In genomic region chr9:112110773-112111106, GRCh38 we compare ENCODE assay signal across 27 cellular contexts.
A peak's percentile ranks its signal among the peaks of the same experiment; 100 is the strongest.
DNase-seq lines count a peak whose midpoint lies in the region; ATAC-seq and TF ChIP-seq lines count a peak whose summit lies in the region.
"Had no signal": no experiment of that assay in that cellular context is flagged by ENCODE, and none has a peak within 500 bp of the region (broad histone marks: within the 10 kb centered on the region; RNA-seq: fewer than 3 reads in every experiment).

No MANE protein-coding gene starts in this region.

- no peak overlapping the region for H3K4me3 Mint-ChIP-seq in MCF 10A (ENCODE audit: unreplicated experiment)
- H3K4me3 Mint-ChIP-seq: activated naive CD8-positive, alpha-beta T cell; mesothelial cell of epicardium had no signal

- H3K9me3 Mint-ChIP-seq in MCF 10A (ENCODE audit: unreplicated experiment): no peaks in the 10 kb centered on the region
- H3K9me3 Mint-ChIP-seq: mesothelial cell of epicardium had no signal

- H4K20me1 ChIP-seq in mammary epithelial cell (ENCODE audit: insufficient read depth, low read length): no peaks in the 10 kb centered on the region
- no peaks in the 10 kb centered on the region for H4K20me1 ChIP-seq in PC-3 (ENCODE audit: low read length)

- CTCF ChIA-PET in MCF 10A (lab: Yijun Ruan, JAX) (interaction anchor here (0.6 to 2.6 kb wide), 8 partner anchors 12 to 600 kb away, joined by 3 to 24 read pairs (median 4); no protein-coding TSS in a partner anchor), mammary epithelial cell (lab: Charles Lee; ENCODE audit: low non-redundant PET) (interaction anchor here (0.6 kb wide), 1 partner anchor 30 kb away, joined by 6 read pairs; no protein-coding TSS in a partner anchor), PC-3 (lab: Charles Lee) (no interaction called here)

- H3K79me2 ChIP-seq in mammary epithelial cell (ENCODE audit: insufficient read depth, low read length) (no peaks in the 10 kb centered on the region), PC-3 (ENCODE audit: low read length) (no peaks in the 10 kb centered on the region)

- dilution Hi-C loops in mammary epithelial cell (cut with HindIII; ENCODE audit: low sequenced_read_pairs): loop anchor here (10.0 kb wide), 1 partner anchor 94 kb away; no protein-coding TSS in a partner anchor

- H2AFZ ChIP-seq in mammary epithelial cell (ENCODE audit: low read depth, low read length): no peak overlapping the region
- no peak overlapping the region for H2AFZ ChIP-seq in PC-3 (ENCODE audit: low read length)

- H3K9me3 ChIP-seq in mammary epithelial cell (replicated peaks; ENCODE audit: insufficient read depth, low read length) (no peaks in the 10 kb centered on the region), PC-3 (ENCODE audit: low read length) (no peaks in the 10 kb centered on the region), BE2C (no peaks in the 10 kb centered on the region)
- H3K9me3 ChIP-seq: breast epithelium, psoas muscle, sigmoid colon had no signal

- in situ Hi-C loops in mammary epithelial cell (cut with MboI; ENCODE audit: low sequenced_read_pairs in 2 of 2): no loop called here

- H3K9me2 ChIP-seq in PC-3 (replicated peaks; ENCODE audit: low read length): no peaks in the 10 kb centered on the region

- no peak for ATAC-seq in PC-3
- ATAC-seq in HG03095 (IDR thresholded peaks at IDR 0.05; ENCODE audit: unreplicated experiment): no peak
- ATAC-seq: left ventricle myocardium superior, psoas muscle had no signal

- POLR2A ChIA-PET in MCF 10A (lab: Yijun Ruan, JAX): interaction anchor here (0.7 to 1.0 kb wide), 3 partner anchors 68 to 268 kb away, joined by 3 to 4 read pairs (median 3); no protein-coding TSS in a partner anchor
- POLR2A ChIA-PET in PC-3 (lab: Charles Lee; ENCODE audit: unreplicated experiment): interaction anchor here (0.6 to 0.8 kb wide), 2 partner anchors 60 to 223 kb away, joined by 3 to 12 read pairs; partner anchors contain the start of gene PTBP3

- H3K4me1 ChIP-seq in mammary epithelial cell (ENCODE audit: insufficient read depth, low read length): peaks cover 27% of the 10 kb centered on the region
- H3K4me1 ChIP-seq in PC-3 (ENCODE audit: insufficient read depth, low read length): peaks cover 43% of the 10 kb centered on the region
- H3K4me1 ChIP-seq in BE2C: no peaks in the 10 kb centered on the region
- H3K4me1 ChIP-seq: breast epithelium, psoas muscle, sigmoid colon had no signal

- peaks cover 23% of the 10 kb centered on the region for H3K4me1 Mint-ChIP-seq in MCF 10A (ENCODE audit: insufficient read depth, unreplicated experiment)
- H3K4me1 Mint-ChIP-seq: mesothelial cell of epicardium had no signal

- intact Hi-C loops in MCF 10A (cut with micrococcal nuclease): loop anchor here (5.0 kb wide), 2 partner anchors 602 to 712 kb away; no protein-coding TSS in a partner anchor
- intact Hi-C loops in mammary epithelial cell (cut with micrococcal nuclease): loop anchor here (10.0 kb wide), 4 partner anchors 94 to 554 kb away; partner anchors contain the start of gene KIAA1958
- intact Hi-C loops in PC-3 (cut with micrococcal nuclease): no loop called here

- peaks cover 6% of the 10 kb centered on the region for H3F3A ChIP-seq in PC-3 (ENCODE audit: low read length, unreplicated experiment)

- BruUV-seq in MCF 10A (replicated peaks; lab: Mats Ljungman, UMichigan) (no TSS peak), mammary epithelial cell (replicated peaks; lab: Mats Ljungman, UMichigan) (no TSS peak), PC-3 (replicated peaks; lab: Mats Ljungman, UMichigan) (no TSS peak)

- H3K4me3 ChIP-seq in mammary epithelial cell (replicated peaks in 1 of 3; ENCODE audit: insufficient read depth in 1 of 3, low read depth in 2 of 3, low read length in 3 of 3) (no peak overlapping the region), PC-3 (ENCODE audit: low read length) (no peak overlapping the region), BE2C (ENCODE audit: low read depth, low read length) (no peak overlapping the region)
- H3K4me3 ChIP-seq: breast epithelium, psoas muscle, sigmoid colon had no signal

- H3K4me2 ChIP-seq in mammary epithelial cell (ENCODE audit: insufficient read depth, low read depth, low read length) (no peak overlapping the region), PC-3 (ENCODE audit: low read length) (peak overlapping the region; percentile 38)

- no peak for DNase-seq in MCF 10A (ENCODE audit: unreplicated experiment)
- DNase-seq in mammary epithelial cell: no peak
- DNase-seq in PC-3: no peak
- peak; percentile 31 for DNase-seq in germinal center (ENCODE audit: low spot score)
- DNase-seq in NAMALWA (ENCODE audit: low spot score): no peak
- DNase-seq in AG20443 (ENCODE audit: low spot score): no peak
- no peak for DNase-seq in BE2C
- DNase-seq: activated CD4-positive, alpha-beta T cell treated with anti-CD3 and anti-CD28 coated beads for 4 hours; activated CD8-positive, alpha-beta memory T cell treated with anti-CD3 and anti-CD28 coated beads for 24 hours; activated effector memory CD4-positive, alpha-beta T cell treated with Interleukin-2 at 50 U/mL for 16 hours; KG1; left ventricle myocardium superior; MM.1S; NCI-H1436; NCI-H2081; NCI-H226; psoas muscle; sigmoid colon; stimulated activated CD4-positive, alpha-beta T cell treated with anti-CD3 and anti-CD28 coated beads, Interleukin-4, amount 100 ng/mL, for 1 hour; substantia nigra; T-helper 9 cell had no signal

- no peak for TF ChIP-seq CTCF in MCF 10A (IDR thresholded peaks at IDR 0.05; ENCODE audit: unreplicated experiment)
- no peak for TF ChIP-seq CTCF in mammary epithelial cell (conservative IDR thresholded peaks at IDR 0.05 in 1 of 2, IDR thresholded peaks at IDR 0.05 in 1 of 2; ENCODE audit: extremely low read depth in 1 of 2, insufficient read depth in 1 of 2, low read depth in 1 of 2, low read length in 2 of 2)
- TF ChIP-seq CTCF in PC-3 (conservative IDR thresholded peaks at IDR 0.05; ENCODE audit: low read depth, low read length): no peak
- no peak for TF ChIP-seq CTCF in BE2C (IDR thresholded peaks at IDR 0.05; ENCODE audit: low read depth, low read length)

- WGBS in mammary epithelial cell (ENCODE audit: low coverage, missing lambda C conversion rate): 86% methylated on average over 2 of the region's 2 CpGs

- no peaks in the 10 kb centered on the region for H3K36me3 ChIP-seq in mammary epithelial cell (ENCODE audit: insufficient read depth, low read length)
- H3K36me3 ChIP-seq in PC-3 (ENCODE audit: low read depth, low read length): no peaks in the 10 kb centered on the region
- peaks cover 4% of the 10 kb centered on the region; the same call in 1 of the 2 replicates for H3K36me3 ChIP-seq in BE2C
- H3K36me3 ChIP-seq: breast epithelium, sigmoid colon had no signal

- H3K27me3 ChIP-seq in mammary epithelial cell (ENCODE audit: insufficient read depth, low read length) (no peaks in the 10 kb centered on the region), PC-3 (ENCODE audit: low read length) (no peaks in the 10 kb centered on the region), BE2C (no peaks in the 10 kb centered on the region)
- H3K27me3 ChIP-seq: breast epithelium, sigmoid colon had no signal

- H3K27me3 Mint-ChIP-seq in MCF 10A (ENCODE audit: insufficient read depth, unreplicated experiment): no peaks in the 10 kb centered on the region
- H3K27me3 Mint-ChIP-seq: activated naive CD8-positive, alpha-beta T cell had no signal

- H3K27ac Mint-ChIP-seq in MCF 10A (ENCODE audit: low read depth, unreplicated experiment): peak overlapping the region; percentile 40
- H3K27ac Mint-ChIP-seq: activated naive CD8-positive, alpha-beta T cell; mesothelial cell of epicardium had no signal

- H3K27ac ChIP-seq in mammary epithelial cell (ENCODE audit: insufficient read depth, low read depth, low read length): no peak overlapping the region
- peak overlapping the region; percentile 100 for H3K27ac ChIP-seq in PC-3 (ENCODE audit: low read length)
- H3K27ac ChIP-seq: breast epithelium, HL-60, psoas muscle, sigmoid colon, VCaP had no signal

- H3K9ac ChIP-seq in mammary epithelial cell (ENCODE audit: insufficient read depth, low read length) (no peak overlapping the region), PC-3 (ENCODE audit: low read length) (peak overlapping the region; percentile 41; the same call in 1 of the 2 replicates)

- H3K36me3 Mint-ChIP-seq in MCF 10A (ENCODE audit: insufficient read depth, unreplicated experiment): no peaks in the 10 kb centered on the region
- H3K36me3 Mint-ChIP-seq: activated naive CD8-positive, alpha-beta T cell had no signal
